13 cellular contexts compared by ENCODE assay signal in the genomic region with DNA sequence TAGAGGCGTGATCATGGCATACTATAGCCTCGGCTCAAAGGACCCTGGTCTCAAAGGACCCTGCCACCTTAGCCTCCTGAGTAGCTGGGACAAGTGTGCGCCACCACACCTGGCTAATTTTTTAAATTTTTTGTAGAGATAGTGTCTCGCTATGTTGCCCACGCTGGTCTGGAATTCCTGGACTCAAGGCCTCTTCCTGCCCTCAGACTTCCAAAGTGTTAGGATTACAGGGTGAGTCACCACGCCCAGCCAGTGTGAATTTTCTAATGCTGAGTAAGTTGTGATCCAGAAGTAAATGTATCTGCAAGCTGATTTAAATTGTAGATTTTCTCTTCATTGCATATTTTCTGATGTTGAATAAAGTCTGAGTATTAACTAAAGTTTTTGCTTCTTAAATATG. TPM values are rescaled to one million over a fixed set of nuclear protein-coding genes. Genes with fewer than 3 reads are reported as not detected.
A peak's percentile ranks its signal among the peaks of the same experiment; 100 is the strongest.
DNase-seq lines count a peak whose midpoint lies in the region; ATAC-seq and TF ChIP-seq lines count a peak whose summit lies in the region.
"Had no signal": no experiment of that assay in that cellular context is flagged by ENCODE, and none has a peak within 500 bp of the region (broad histone marks: within the 10 kb centered on the region; RNA-seq: fewer than 3 reads in every experiment).

No MANE protein-coding gene starts in this region.

- peak overlapping the region; percentile 52 for H3K9ac ChIP-seq in GM23248

- H3K4me1 ChIP-seq in GM23248 (ENCODE audit: insufficient read depth) = peaks cover 25% of the 10 kb centered on the region
- H3K4me1 ChIP-seq in RWPE2 (ENCODE audit: insufficient read depth, poor library complexity, severe bottlenecking) = peaks cover 10% of the 10 kb centered on the region
- peaks cover 0 to 18% (median 6%) of the 10 kb centered on the region in 4 donors for H3K4me1 ChIP-seq in transverse colon

- peak; percentile 69 for ATAC-seq in RWPE2 (ENCODE audit: low read depth)
- ATAC-seq in omental fat pad (ENCODE audit: low FRiP score) = no peak

- H3K9me3 ChIP-seq in GM23248 (ENCODE audit: low read depth) (no peaks in the 10 kb centered on the region), RWPE2 (ENCODE audit: severe bottlenecking) (no peaks in the 10 kb centered on the region), transverse colon (no peaks in the 10 kb centered on the region)

- intact Hi-C loops in transverse colon (cut with DNase I; ENCODE audit: low total_unique reads) = no loop called here

- H3K27me3 ChIP-seq in GM23248 (replicated peaks; ENCODE audit: insufficient read depth) (no peaks in the 10 kb centered on the region), RWPE2 (ENCODE audit: insufficient read depth, poor library complexity, severe bottlenecking) (no peaks in the 10 kb centered on the region), transverse colon (no peaks in the 10 kb centered on the region)
- H3K27me3 ChIP-seq: cardiac muscle cell had no signal

- no peak for TF ChIP-seq EP300 in transverse colon (IDR thresholded peaks at IDR 0.05; ENCODE audit: low read depth)

- peak overlapping the region; percentile 69 for H3K4me3 ChIP-seq in GM23248
- H3K4me3 ChIP-seq in RWPE2 (ENCODE audit: severe bottlenecking) = no peak overlapping the region
- H3K4me3 ChIP-seq in fibroblast of mammary gland (ENCODE audit: control insufficient read depth, low read depth, low read length) = no peak overlapping the region
- H3K4me3 ChIP-seq in skeletal muscle cell (ENCODE audit: low read depth, low read length) = no peak overlapping the region
- no peak overlapping the region for H3K4me3 ChIP-seq in transverse colon
- H3K4me3 ChIP-seq: cardiac muscle cell had no signal

- TF ChIP-seq POLR2A in transverse colon (IDR thresholded peaks at IDR 0.05) (no peak), erythroblast (IDR thresholded peaks at IDR 0.05; ENCODE audit: low read length) (no peak)

- H3K27ac ChIP-seq in GM23248 = peak overlapping the region; percentile 68
- H3K27ac ChIP-seq in RWPE2 (ENCODE audit: poor library complexity, severe bottlenecking) = peak overlapping the region; percentile 81
- no peak overlapping the region for H3K27ac ChIP-seq in transverse colon
- H3K27ac ChIP-seq: cardiac muscle cell, WERI-Rb-1 had no signal

- no peaks in the 10 kb centered on the region for H4K20me1 ChIP-seq in GM23248 (ENCODE audit: insufficient read depth)

- 26 to 52% methylated on average over 4 to 6 of the region's 6 CpGs for WGBS in GM23248 (ENCODE audit: low coverage in 1 of 2, low lambda C conversion rate in 2 of 2, missing lambda C conversion rate in 2 of 2), 2 experiments
- 81% methylated on average over 6 of the region's 6 CpGs; no CpG with 5 or more reads in 1 of the 2 donors for WGBS in transverse colon (ENCODE audit: low coverage in 1 of 2), 2 donors

- DNase-seq in GM23248 (peak; percentile 78), RWPE2 (ENCODE audit: low spot score) (peak; percentile 58), fibroblast of mammary gland (ENCODE audit: low read depth) (peak; percentile 78), skeletal muscle cell (ENCODE audit: low read depth) (peak; percentile 36), transverse colon (no peak), erythroblast (lab: John Stamatoyannopoulos, UW) (no peak), omental fat pad (ENCODE audit: low spot score) (no peak)
- DNase-seq: activated T-cell treated with anti-CD3 and anti-CD28 coated beads for 4 hours, DND-41, KG1, NCI-H345, WERI-Rb-1 had no signal

- H3K9me2 ChIP-seq in GM23248 (ENCODE audit: insufficient read depth) = no peaks in the 10 kb centered on the region

- TF ChIP-seq CTCF in RWPE2 (IDR thresholded peaks at IDR 0.05; ENCODE audit: poor library complexity, severe bottlenecking) (no peak), fibroblast of mammary gland (conservative IDR thresholded peaks at IDR 0.05; ENCODE audit: control insufficient read depth, insufficient read depth, low read depth, low read length) (no peak), transverse colon (IDR thresholded peaks at IDR 0.05) (no peak), omental fat pad (IDR thresholded peaks at IDR 0.05) (no peak)

- no peaks in the 10 kb centered on the region for H3K36me3 ChIP-seq in GM23248 (ENCODE audit: low read depth)
- peaks cover 29% of the 10 kb centered on the region for H3K36me3 ChIP-seq in RWPE2 (ENCODE audit: low read depth)
- H3K36me3 ChIP-seq in transverse colon = no peaks in the 10 kb centered on the region
- H3K36me3 ChIP-seq: cardiac muscle cell had no signal

- H3F3A ChIP-seq in GM23248 (ENCODE audit: insufficient read depth) = peaks cover 29% of the 10 kb centered on the region

- no peak overlapping the region for H2AFZ ChIP-seq in GM23248

- H3K4me2 ChIP-seq in GM23248 (ENCODE audit: unreplicated experiment) = peak overlapping the region; percentile 80

- in situ Hi-C loops in GM23248 (cut with MboI) = no loop called here
- in situ Hi-C loops in transverse colon (cut with MboI; ENCODE audit: low pct_ligation_motif_present in 1 of 4, low pct_unique_long_range_greater_than_20kb in 1 of 4, low sequenced_read_pairs in 3 of 4) = no loop called here

- H3K79me2 ChIP-seq in GM23248 (ENCODE audit: insufficient read depth) = peaks cover 62% of the 10 kb centered on the region

RNA-seq across cellular contexts. Expression of a gene that starts 2.6 kb away (rescaled TPM):
- total RNA-seq in GM23248 (2014; rRNA removed; shearing (Covaris generic)) = 2.7 and 2.8 TPM in 2 replicates
- 1.3 and 2.0 TPM in 2 replicates for polyA plus RNA-seq in GM23248 (2016; fragmentation: Nextera tagmentation; extraction: Ambion mirVana)
- total RNA-seq in transverse colon (10 to 100 TPM in 1 of 4 donors, 1 to 10 TPM in 2, under 1 TPM in 1; 0.37 to 11.0 (median 5.6) TPM), omental fat pad (1 to 10 TPM; 1.9 to 5.2 (median 2.5) TPM)

RNA-seq across cellular contexts. Expression of a gene that starts 25.7 kb away (rescaled TPM):
- 17.5 and 27.8 TPM in 2 replicates for total RNA-seq in GM23248 (2014; rRNA removed; shearing (Covaris generic))
- 9.3 and 9.8 TPM in 2 replicates for polyA plus RNA-seq in GM23248 (2016; fragmentation: Nextera tagmentation; extraction: Ambion mirVana)
- total RNA-seq in transverse colon = 10 to 100 TPM in 1 of 4 donors, 1 to 10 TPM in 3; 4.9 to 10.3 (median 7.6) TPM
- total RNA-seq in omental fat pad = 10 to 100 TPM; 12.5 to 48.7 (median 24.0) TPM

Comparison
In these comparisons a context has a peak if more than half of its experiments do, and no peak if none do; other contexts are left out.
1. DNase-seq: peak in GM23248 (single experiment), RWPE2 (single experiment), fibroblast of mammary gland (single experiment) and skeletal muscle cell (single experiment); none in transverse colon (single experiment), erythroblast (0 of 2) and omental fat pad (single experiment).
2. H3K27ac ChIP-seq: peak in GM23248 (single experiment) and RWPE2 (single experiment); none in transverse colon (0 of 4).